In the genomic region with DNA sequence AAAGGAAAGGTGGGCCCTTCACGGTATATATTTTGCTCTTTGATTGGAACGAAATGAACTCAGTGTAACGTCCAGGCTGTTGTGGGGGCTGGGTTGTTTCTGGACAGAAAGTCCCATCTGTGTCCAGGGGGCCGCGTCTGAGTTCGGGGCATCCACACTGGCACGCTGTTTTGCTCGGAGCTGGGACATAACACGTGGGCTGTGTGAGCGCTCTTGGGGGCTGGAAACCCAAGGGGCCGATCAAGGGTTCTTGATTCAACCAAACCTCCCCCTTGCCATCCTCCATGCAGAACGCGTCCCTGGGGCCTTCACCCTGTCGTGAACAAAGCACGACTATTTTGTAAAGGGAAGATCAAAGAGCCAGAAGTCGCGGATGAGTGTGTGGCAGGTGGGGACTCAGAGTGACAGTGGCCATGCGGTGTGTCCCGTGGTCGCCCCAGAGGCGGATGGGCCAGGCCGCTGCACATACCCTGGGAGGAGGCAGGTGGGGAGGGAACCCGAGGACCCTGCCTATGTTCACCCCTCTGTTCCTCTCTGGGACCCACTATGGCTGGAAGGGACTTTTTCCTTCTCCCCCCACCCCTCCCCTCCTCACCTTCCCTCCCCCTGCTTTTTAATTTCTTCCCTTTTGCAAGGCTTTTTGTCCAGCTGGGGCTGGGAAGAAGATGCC, we compare ENCODE assay signal across 1 cellular context.
TF ChIP-seq lines count a peak whose summit lies in the region.

No MANE protein-coding gene starts in this region.

TF ChIP-seq in neural cell, 6 proteins besides CTCF, POLR2A, EP300 and RAD21 (continued from another document):
- no peak for TF ChIP-seq REST (IDR thresholded peaks at IDR 0.05; ENCODE audit: borderline replicate concordance)
- TF ChIP-seq POLR2AphosphoS5 (IDR thresholded peaks at IDR 0.05), result no peak
- TF ChIP-seq MXI1 (conservative IDR thresholded peaks at IDR 0.05; ENCODE audit: poor library complexity, severe bottlenecking), result no peak
- no peak for TF ChIP-seq SMC3 (conservative IDR thresholded peaks at IDR 0.05; ENCODE audit: poor library complexity)
TF ChIP-seq in neural cell: peak in this region for 0.
